ENCODE assay signal across 28 cellular contexts in the genomic region with DNA sequence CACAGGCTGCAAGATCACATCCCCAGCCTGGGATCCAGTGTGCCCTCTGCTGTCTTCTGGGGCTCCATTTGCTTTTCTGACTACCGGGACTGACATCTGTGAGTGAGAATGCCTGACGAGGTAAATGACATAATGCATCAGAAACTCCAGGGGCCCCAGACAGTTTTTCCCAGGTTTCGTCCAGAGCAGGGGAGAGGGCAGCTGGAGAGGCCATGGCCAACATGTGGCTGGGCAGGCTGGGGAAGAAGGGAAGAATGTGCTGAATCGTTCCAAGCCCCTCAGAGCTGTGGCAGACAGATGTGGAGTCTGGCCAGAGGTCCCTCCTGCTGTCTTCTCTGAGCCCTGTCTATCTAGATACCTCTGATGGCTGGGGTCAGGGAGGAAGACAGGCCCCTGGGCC.
"Had no signal": no experiment of that assay in that cellular context is flagged by ENCODE, and none has a peak within 500 bp of the region (broad histone marks: within the 10 kb centered on the region; RNA-seq: fewer than 3 reads in every experiment).

No MANE protein-coding gene starts in this region.

- DNase-seq: activated CD4-positive, alpha-beta memory T cell treated with anti-CD3 and anti-CD28 coated beads, Interleukin-2, amount 10 ng/mL, durations not matched to agents 7 days and 5 days; activated CD4-positive, alpha-beta T cell treated with anti-CD3 and anti-CD28 coated beads for 48 hours; activated CD8-positive, alpha-beta memory T cell treated with anti-CD3 and anti-CD28 coated beads, Interleukin-2, amount 50 U/mL, for 48 hours; activated gamma-delta T cell; activated naive CD4-positive, alpha-beta T cell treated with anti-CD3 and anti-CD28 coated beads, Interleukin-2, amount 10 ng/mL, durations not matched to agents 7 days and 5 days; activated naive CD8-positive, alpha-beta T cell treated with anti-CD3 and anti-CD28 coated beads, Interleukin-2, amount 10 ng/mL, durations not matched to agents 7 days and 5 days; activated T-cell treated with anti-CD3 and anti-CD28 coated beads, Interleukin-2, amount 50 U/mL, for 24 hours; central memory CD4-positive, alpha-beta T cell; effector CD4-positive, alpha-beta T cell; esophagus squamous epithelium; foreskin melanocyte; left cardiac atrium; naive thymus-derived CD4-positive, alpha-beta T cell; pancreas; retina; sigmoid colon; small intestine; stimulated activated CD4-positive, alpha-beta T cell treated with anti-CD3 and anti-CD28 coated beads, Interleukin-4, amount 100 ng/mL, for 24 hours; stimulated activated naive CD8-positive, alpha-beta T cell treated with anti-CD3 and anti-CD28 coated beads, Interleukin-15, amount 100 ng/mL, for 72 hours; T-helper 9 cell had no signal

- H3K4me1 Mint-ChIP-seq: activated CD4-positive, alpha-beta memory T cell treated with anti-CD3 and anti-CD28 coated beads, Interleukin-2, amount 10 ng/mL, durations not matched to agents 7 days and 5 days; activated naive CD4-positive, alpha-beta T cell treated with anti-CD3 and anti-CD28 coated beads, Interleukin-2, amount 10 ng/mL, durations not matched to agents 7 days and 5 days; activated naive CD8-positive, alpha-beta T cell treated with anti-CD3 and anti-CD28 coated beads, Interleukin-2, amount 10 ng/mL, durations not matched to agents 7 days and 5 days; naive thymus-derived CD4-positive, alpha-beta T cell; stimulated activated effector memory CD8-positive, alpha-beta T cell treated with anti-CD3 and anti-CD28 coated beads, Interleukin-12 subunit alpha, Interleukin-12 subunit beta, amount 100 ng/mL, for 72 hours; stimulated activated naive CD8-positive, alpha-beta T cell treated with anti-CD3 and anti-CD28 coated beads, Interleukin-15, amount 100 ng/mL, for 72 hours had no signal

- H3K27ac ChIP-seq: epithelial cell of prostate, esophagus squamous epithelium, pancreas, prostate gland, sigmoid colon, tibial nerve, VCaP had no signal

- H3K4me1 ChIP-seq: esophagus squamous epithelium, pancreas, prostate gland, sigmoid colon had no signal

- H3K9me3 ChIP-seq: esophagus squamous epithelium, pancreas, prostate gland, sigmoid colon had no signal

- H3K4me3 ChIP-seq: esophagus squamous epithelium, pancreas, prostate gland, sigmoid colon, tibial nerve had no signal

- H3K36me3 ChIP-seq: esophagus squamous epithelium, pancreas, prostate gland, sigmoid colon, tibial nerve had no signal

- H3K36me3 Mint-ChIP-seq: activated naive CD4-positive, alpha-beta T cell treated with anti-CD3 and anti-CD28 coated beads, Interleukin-2, amount 10 ng/mL, durations not matched to agents 7 days and 5 days; activated naive CD8-positive, alpha-beta T cell treated with anti-CD3 and anti-CD28 coated beads, Interleukin-2, amount 10 ng/mL, durations not matched to agents 7 days and 5 days; naive thymus-derived CD4-positive, alpha-beta T cell had no signal

- H3K9me3 Mint-ChIP-seq: activated CD4-positive, alpha-beta memory T cell treated with anti-CD3 and anti-CD28 coated beads, Interleukin-2, amount 10 ng/mL, durations not matched to agents 7 days and 5 days; activated naive CD4-positive, alpha-beta T cell treated with anti-CD3 and anti-CD28 coated beads, Interleukin-2, amount 10 ng/mL, durations not matched to agents 7 days and 5 days; activated T-cell treated with anti-CD3 and anti-CD28 coated beads, Interleukin-2, amount 50 U/mL, for 24 hours; dendritic cell treated with granulocyte-macrophage colony-stimulating factor and Interleukin-4, amounts not matched to agents 40 ng/mL and 50 ng/mL, for 4 days; stimulated activated effector memory CD8-positive, alpha-beta T cell treated with anti-CD3 and anti-CD28 coated beads, Interleukin-12 subunit alpha, Interleukin-12 subunit beta, amount 100 ng/mL, for 72 hours; T-helper 1 cell treated with Interleukin-12 subunit alpha and Interleukin-12 subunit beta and Interleukin-4 antibody, amounts not matched to agents 30 μg/mL and 1 μg/mL, for 36 hours had no signal

- H3K27ac Mint-ChIP-seq: activated CD4-positive, alpha-beta memory T cell treated with anti-CD3 and anti-CD28 coated beads, Interleukin-2, amount 10 ng/mL, durations not matched to agents 7 days and 5 days; activated naive CD4-positive, alpha-beta T cell treated with anti-CD3 and anti-CD28 coated beads, Interleukin-2, amount 10 ng/mL, durations not matched to agents 7 days and 5 days; activated naive CD8-positive, alpha-beta T cell treated with anti-CD3 and anti-CD28 coated beads, Interleukin-2, amount 10 ng/mL, durations not matched to agents 7 days and 5 days; activated T-cell treated with anti-CD3 and anti-CD28 coated beads, Interleukin-2, amount 50 U/mL, for 24 hours; dendritic cell treated with granulocyte-macrophage colony-stimulating factor and Interleukin-4, amounts not matched to agents 40 ng/mL and 50 ng/mL, for 4 days; naive thymus-derived CD4-positive, alpha-beta T cell; stimulated activated effector memory CD8-positive, alpha-beta T cell treated with anti-CD3 and anti-CD28 coated beads, Interleukin-12 subunit alpha, Interleukin-12 subunit beta, amount 100 ng/mL, for 72 hours; stimulated activated naive CD8-positive, alpha-beta T cell treated with anti-CD3 and anti-CD28 coated beads, Interleukin-15, amount 100 ng/mL, for 72 hours; T-helper 1 cell treated with Interleukin-12 subunit alpha and Interleukin-12 subunit beta and Interleukin-4 antibody, amounts not matched to agents 30 μg/mL and 1 μg/mL, for 36 hours had no signal

- H3K27me3 ChIP-seq: pancreas had no signal

- H3K4me3 Mint-ChIP-seq: activated CD4-positive, alpha-beta memory T cell treated with anti-CD3 and anti-CD28 coated beads, Interleukin-2, amount 10 ng/mL, durations not matched to agents 7 days and 5 days; activated naive CD4-positive, alpha-beta T cell treated with anti-CD3 and anti-CD28 coated beads, Interleukin-2, amount 10 ng/mL, durations not matched to agents 7 days and 5 days; activated naive CD8-positive, alpha-beta T cell treated with anti-CD3 and anti-CD28 coated beads, Interleukin-2, amount 10 ng/mL, durations not matched to agents 7 days and 5 days; activated T-cell treated with anti-CD3 and anti-CD28 coated beads, Interleukin-2, amount 50 U/mL, for 24 hours; dendritic cell treated with granulocyte-macrophage colony-stimulating factor and Interleukin-4, amounts not matched to agents 40 ng/mL and 50 ng/mL, for 4 days; naive thymus-derived CD4-positive, alpha-beta T cell; stimulated activated effector memory CD8-positive, alpha-beta T cell treated with anti-CD3 and anti-CD28 coated beads, Interleukin-12 subunit alpha, Interleukin-12 subunit beta, amount 100 ng/mL, for 72 hours; stimulated activated naive CD8-positive, alpha-beta T cell treated with anti-CD3 and anti-CD28 coated beads, Interleukin-15, amount 100 ng/mL, for 72 hours; T-helper 1 cell treated with Interleukin-12 subunit alpha and Interleukin-12 subunit beta and Interleukin-4 antibody, amounts not matched to agents 30 μg/mL and 1 μg/mL, for 36 hours had no signal

- ATAC-seq: activated CD4-positive, CD25-positive, alpha-beta regulatory T cell treated with anti-CD3 and anti-CD28 coated beads, Interleukin-2, amount 50 U/mL, for 24 hours; naive thymus-derived CD4-positive, alpha-beta T cell; pancreas; stimulated activated effector memory CD8-positive, alpha-beta T cell treated with anti-CD3 and anti-CD28 coated beads, Interleukin-12 subunit alpha, Interleukin-12 subunit beta, amount 100 ng/mL, for 72 hours; stimulated activated naive CD8-positive, alpha-beta T cell treated with anti-CD3 and anti-CD28 coated beads, Interleukin-15, amount 100 ng/mL, for 72 hours had no signal

- H3K27me3 Mint-ChIP-seq: activated CD4-positive, alpha-beta memory T cell treated with anti-CD3 and anti-CD28 coated beads, Interleukin-2, amount 10 ng/mL, durations not matched to agents 7 days and 5 days had no signal
